In genomic region chr16:648786-649589, GRCh38 we compare ENCODE assay signal across 1 cellular context.
TF ChIP-seq lines count a peak whose summit lies in the region.

WDR90 (plus strand) TSS chr16:649365; CDS start chr16:649417, 52 bp downstream.

TF ChIP-seq in WTC11, 78 proteins besides CTCF, POLR2A, EP300 and RAD21 (continued from another document and continues in another):
- TF ChIP-seq ZNF671 (CRISPR knock-in tag; IDR thresholded peaks at IDR 0.05) (no peak), ETV6 (CRISPR knock-in tag; IDR thresholded peaks at IDR 0.05) (peak; percentile 65), ZNF317 (CRISPR knock-in tag; IDR thresholded peaks at IDR 0.05; ENCODE audit: borderline replicate concordance, low read depth) (no peak), TP53 (CRISPR knock-in tag; IDR thresholded peaks at IDR 0.05) (peak; percentile 85), ZNF263 (CRISPR knock-in tag; IDR thresholded peaks at IDR 0.05; ENCODE audit: low read depth) (no peak), ZNF232 (CRISPR knock-in tag; IDR thresholded peaks at IDR 0.05) (no peak), IRF1 (CRISPR knock-in tag; IDR thresholded peaks at IDR 0.05) (no peak; the same call in 1 of the 2 replicates), NFYB (CRISPR knock-in tag; conservative IDR thresholded peaks at IDR 0.05; ENCODE audit: low read depth) (no peak), GRHL2 (CRISPR knock-in tag; IDR thresholded peaks at IDR 0.05; ENCODE audit: insufficient replicate concordance, severe bottlenecking) (no peak), AFF4 (CRISPR knock-in tag; IDR thresholded peaks at IDR 0.05; ENCODE audit: borderline replicate concordance) (peak; percentile 76; the same call in 1 of the 2 replicates), PRDM15 (CRISPR knock-in tag; IDR thresholded peaks at IDR 0.05) (no peak), ZSCAN18 (CRISPR knock-in tag; IDR thresholded peaks at IDR 0.05) (no peak), CBFB (CRISPR knock-in tag; IDR thresholded peaks at IDR 0.05; ENCODE audit: low read depth) (peak; percentile 91), SMAD4 (CRISPR knock-in tag; IDR thresholded peaks at IDR 0.05) (no peak), TCF7 (CRISPR knock-in tag; IDR thresholded peaks at IDR 0.05; ENCODE audit: low read depth) (no peak), RELA (CRISPR knock-in tag; IDR thresholded peaks at IDR 0.05; ENCODE audit: borderline replicate concordance) (no peak), ZNF512 (CRISPR knock-in tag; IDR thresholded peaks at IDR 0.05; ENCODE audit: borderline replicate concordance) (no peak), E2F1 (CRISPR knock-in tag; IDR thresholded peaks at IDR 0.05) (no peak), PRRX2 (CRISPR knock-in tag; IDR thresholded peaks at IDR 0.05) (no peak), ATF2 (CRISPR knock-in tag; IDR thresholded peaks at IDR 0.05; ENCODE audit: borderline replicate concordance, low read depth) (peak; percentile 57; the same call in 1 of the 2 replicates), FOXP1 (CRISPR knock-in tag; IDR thresholded peaks at IDR 0.05; ENCODE audit: borderline replicate concordance) (peak; percentile 69), NR2C2 (CRISPR knock-in tag; IDR thresholded peaks at IDR 0.05) (no peak), STAT6 (CRISPR knock-in tag; conservative IDR thresholded peaks at IDR 0.05; ENCODE audit: low read depth) (no peak), TEAD1 (CRISPR knock-in tag; IDR thresholded peaks at IDR 0.05) (peak; percentile 82; the same call in 1 of the 2 replicates), ATF3 (CRISPR knock-in tag; conservative IDR thresholded peaks at IDR 0.05) (no peak), HMGA2 (CRISPR knock-in tag; IDR thresholded peaks at IDR 0.05) (no peak), ZNF532 (CRISPR knock-in tag; IDR thresholded peaks at IDR 0.05; ENCODE audit: borderline replicate concordance) (peak; percentile 74; the same call in 1 of the 2 replicates)
